Comparison of ENCODE assay signal across 16 cellular contexts in genomic region chr15:77603616-77604406, GRCh38. TPM values are rescaled to one million over a fixed set of nuclear protein-coding genes. Genes with fewer than 3 reads are reported as not detected.
DNase-seq lines count a peak whose midpoint lies in the region; ATAC-seq, FAIRE-seq and TF ChIP-seq lines count a peak whose summit lies in the region.
"Had no signal": no experiment of that assay in that cellular context is flagged by ENCODE, and none has a peak within 500 bp of the region (broad histone marks: within the 10 kb centered on the region; RNA-seq: fewer than 3 reads in every experiment).

No MANE protein-coding gene starts in this region.

- no peak for TF ChIP-seq CTCF in CD8-positive, alpha-beta T cell (IDR thresholded peaks at IDR 0.05)
- TF ChIP-seq CTCF in IMR-90 (conservative IDR thresholded peaks at IDR 0.05; ENCODE audit: low read depth, low read length) (no peak), bronchial epithelial cell (IDR thresholded peaks at IDR 0.05; ENCODE audit: insufficient read depth, low read length, severe bottlenecking) (no peak), nephron progenitor cell (IDR thresholded peaks at IDR 0.05) (no peak), natural killer cell (IDR thresholded peaks at IDR 0.05) (no peak)

- no peak for TF ChIP-seq POLR2A in IMR-90 (IDR thresholded peaks at IDR 0.05; ENCODE audit: low read depth, low read length)

- intact Hi-C loops in CD8-positive, alpha-beta T cell (cut with DNase I, micrococcal nuclease), result no loop called here
- intact Hi-C loops in IMR-90 (cut with micrococcal nuclease) (no loop called here), natural killer cell (cut with micrococcal nuclease) (no loop called here)

- CTCF ChIA-PET in CD8-positive, alpha-beta T cell (lab: Charles Lee), result interaction anchor here (1.6 kb wide), 1 partner anchor 30 kb away, joined by 5 read pairs; no protein-coding TSS in a partner anchor
- CTCF ChIA-PET in IMR-90 (lab: Yijun Ruan, JAX), result no interaction called here

- no peak overlapping the region for H3K23ac ChIP-seq in IMR-90 (ENCODE audit: low read depth, low read length)

- H4K5ac ChIP-seq in IMR-90 (ENCODE audit: low read depth, low read length), result no peak overlapping the region

- TF ChIP-seq RAD21 in IMR-90 (IDR thresholded peaks at IDR 0.05; ENCODE audit: low read length), result no peak

- in situ Hi-C loops in IMR-90 (cut with MboI; ENCODE audit: low sequenced_read_pairs), result no loop called here

- no peaks in the 10 kb centered on the region for H3K79me1 ChIP-seq in IMR-90 (ENCODE audit: low read depth in 1 of 2, low read length in 2 of 2)

- no peak overlapping the region for H2BK120ac ChIP-seq in IMR-90 (ENCODE audit: low read depth, low read length)

- H3K27me3 Mint-ChIP-seq in CD8-positive, alpha-beta T cell (ENCODE audit: low read depth), result peaks cover 5% of the 10 kb centered on the region
- H3K27me3 Mint-ChIP-seq in nephron progenitor cell (ENCODE audit: low read depth, poor library complexity) (peaks cover 7% of the 10 kb centered on the region), natural killer cell (ENCODE audit: low read depth in 2 of 2) (peaks cover 0 to 8% of the 10 kb centered on the region in 2 donors)

- H3K4me1 ChIP-seq in CD8-positive, alpha-beta T cell (ENCODE audit: insufficient read depth, low read length), result peaks cover 5% of the 10 kb centered on the region
- 0 out of 2 replicates have a peak, but pooled peaks cover 5% of the 10 kb centered on the region for H3K4me1 ChIP-seq in IMR-90 (ENCODE audit: control insufficient read depth, insufficient read depth, low read length)
- H3K4me1 ChIP-seq: gastrocnemius medialis had no signal

- peak overlapping the region; percentile 17 for H2AFZ ChIP-seq in IMR-90 (replicated peaks; ENCODE audit: low read length, poor library complexity)

- H4K8ac ChIP-seq in IMR-90 (ENCODE audit: low read depth in 2 of 2, low read length in 2 of 2), result no peak overlapping the region

- H3K18ac ChIP-seq in IMR-90 (ENCODE audit: low read depth, low read length), result no peak overlapping the region

- H3K27me3 ChIP-seq in CD8-positive, alpha-beta T cell (ENCODE audit: insufficient read depth, low read length), result no peaks in the 10 kb centered on the region
- H3K27me3 ChIP-seq in IMR-90 (ENCODE audit: control insufficient read depth, insufficient read depth, low read length) (peaks cover 11% of the 10 kb centered on the region; the same call in 1 of the 2 replicates), bronchial epithelial cell (ENCODE audit: control insufficient read depth, insufficient read depth, low read length) (peaks cover 3% of the 10 kb centered on the region)
- H3K27me3 ChIP-seq: gastrocnemius medialis had no signal

- BruUV-seq in IMR-90 (replicated peaks; lab: Mats Ljungman, UMichigan), result no TSS peak

- H3K4ac ChIP-seq in IMR-90 (ENCODE audit: low read depth, low read length), result no peak overlapping the region

- POLR2A ChIA-PET in CD8-positive, alpha-beta T cell (lab: Charles Lee), result no interaction called here
- POLR2A ChIA-PET in IMR-90 (lab: Charles Lee; ENCODE audit: unreplicated experiment), result no interaction called here

- H2BK20ac ChIP-seq in IMR-90 (ENCODE audit: low read depth, low read length), result no peak overlapping the region

- no peaks in the 10 kb centered on the region for H3K9me1 ChIP-seq in IMR-90 (ENCODE audit: insufficient read depth, low read length)

- H2AK9ac ChIP-seq in IMR-90 (replicated peaks; ENCODE audit: low read depth, low read length, poor library complexity), result no peak overlapping the region

- H2BK5ac ChIP-seq in IMR-90 (ENCODE audit: low read depth, low read length, poor library complexity, severe bottlenecking), result no peak overlapping the region

- H3K4me3 Mint-ChIP-seq in CD8-positive, alpha-beta T cell, result no peak overlapping the region
- H3K4me3 Mint-ChIP-seq in nephron progenitor cell (peak overlapping the region; percentile 12), natural killer cell (no peak overlapping the region)
- H3K4me3 Mint-ChIP-seq: activated naive CD8-positive, alpha-beta T cell treated with anti-CD3 and anti-CD28 coated beads, Interleukin-2, amount 10 ng/mL, durations not matched to agents 7 days and 5 days had no signal

- H3K9ac ChIP-seq in IMR-90 (ENCODE audit: low read depth, low read length), result no peak overlapping the region

- no peaks in the 10 kb centered on the region for H3K9me3 Mint-ChIP-seq in CD8-positive, alpha-beta T cell
- H3K9me3 Mint-ChIP-seq in nephron progenitor cell (no peaks in the 10 kb centered on the region), natural killer cell (no peaks in the 10 kb centered on the region)
- H3K9me3 Mint-ChIP-seq: activated naive CD8-positive, alpha-beta T cell treated with anti-CD3 and anti-CD28 coated beads, Interleukin-2, amount 10 ng/mL, durations not matched to agents 7 days and 5 days had no signal

- no peak overlapping the region for H3K14ac ChIP-seq in IMR-90 (replicated peaks; ENCODE audit: low read depth, low read length)

- H3K4me1 Mint-ChIP-seq in CD8-positive, alpha-beta T cell (ENCODE audit: low read depth), result peaks cover 9% of the 10 kb centered on the region
- H3K4me1 Mint-ChIP-seq in nephron progenitor cell (peaks cover 95% of the 10 kb centered on the region), natural killer cell (peaks cover 8 to 15% of the 10 kb centered on the region in 2 donors)

- no peak for ATAC-seq in CD8-positive, alpha-beta T cell
- ATAC-seq in IMR-90 (ENCODE audit: low read depth), result no peak
- no peak for ATAC-seq in natural killer cell
- no peak for ATAC-seq in HG02981 (IDR thresholded peaks at IDR 0.05; ENCODE audit: unreplicated experiment)
- ATAC-seq: gastrocnemius medialis, left ventricle myocardium superior had no signal

- H3K36me3 Mint-ChIP-seq in CD8-positive, alpha-beta T cell, result no peaks in the 10 kb centered on the region
- H3K36me3 Mint-ChIP-seq in nephron progenitor cell (ENCODE audit: low read depth) (no peaks in the 10 kb centered on the region), natural killer cell (no peaks in the 10 kb centered on the region)
- H3K36me3 Mint-ChIP-seq: activated naive CD8-positive, alpha-beta T cell treated with anti-CD3 and anti-CD28 coated beads, Interleukin-2, amount 10 ng/mL, durations not matched to agents 7 days and 5 days had no signal

- no peaks in the 10 kb centered on the region for H4K20me1 ChIP-seq in IMR-90 (ENCODE audit: insufficient read depth, low read length)

- H3K56ac ChIP-seq in IMR-90 (ENCODE audit: extremely low read depth, insufficient read depth, low read length), result no peak overlapping the region

- H4K91ac ChIP-seq in IMR-90 (ENCODE audit: insufficient read depth, low read depth, low read length), result no peak overlapping the region

- no peaks in the 10 kb centered on the region for H3K9me3 ChIP-seq in CD8-positive, alpha-beta T cell (ENCODE audit: low read length)
- no peaks in the 10 kb centered on the region for H3K9me3 ChIP-seq in IMR-90 (ENCODE audit: control insufficient read depth, insufficient read depth, low read length)
- H3K9me3 ChIP-seq: gastrocnemius medialis, thoracic aorta had no signal

- no peak overlapping the region for H2AK5ac ChIP-seq in IMR-90 (ENCODE audit: low read depth, low read length)

- 52% methylated on average over 12 of the region's 14 CpGs; no CpG with 5 or more reads in 1 of the 2 experiments for WGBS in IMR-90 (ENCODE audit: extremely low coverage in 2 of 2, insufficient read length in 1 of 2), 2 experiments

- H3K4me3 ChIP-seq in CD8-positive, alpha-beta T cell (ENCODE audit: low read depth, low read length), result no peak overlapping the region
- H3K4me3 ChIP-seq in IMR-90 (ENCODE audit: insufficient read depth, low read depth, low read length), result no peak overlapping the region
- no peak overlapping the region for H3K4me3 ChIP-seq in bronchial epithelial cell (ENCODE audit: low read depth, low read length)
- H3K4me3 ChIP-seq: gastrocnemius medialis, skin epidermis, thoracic aorta had no signal

- H3K4me2 ChIP-seq in IMR-90 (ENCODE audit: low read depth, low read length), result no peak overlapping the region

- FAIRE-seq in bronchial epithelial cell (lab: Jason Lieb, UNC), result peak; percentile 73
- FAIRE-seq: GM12892 had no signal

- H3K36me3 ChIP-seq in CD8-positive, alpha-beta T cell (ENCODE audit: insufficient read depth, low read length), result no peaks in the 10 kb centered on the region
- H3K36me3 ChIP-seq in IMR-90 (ENCODE audit: control insufficient read depth, insufficient read depth, low read length) (no peaks in the 10 kb centered on the region), bronchial epithelial cell (ENCODE audit: control insufficient read depth, insufficient read depth, low read length) (no peaks in the 10 kb centered on the region)
- H3K36me3 ChIP-seq: gastrocnemius medialis, thoracic aorta had no signal

- H3K27ac ChIP-seq in CD8-positive, alpha-beta T cell (ENCODE audit: low read depth, low read length), result no peak overlapping the region
- no peak overlapping the region for H3K27ac ChIP-seq in IMR-90 (ENCODE audit: insufficient read depth, low read length)
- H3K27ac ChIP-seq: gastrocnemius medialis, skin epidermis, thoracic aorta had no signal

- dilution Hi-C loops in IMR-90 (cut with HindIII; ENCODE audit: low sequenced_read_pairs, unreplicated experiment), result no loop called here

- H3K27ac Mint-ChIP-seq in CD8-positive, alpha-beta T cell, result peak overlapping the region; percentile 23
- H3K27ac Mint-ChIP-seq in nephron progenitor cell, result no peak overlapping the region
- peak overlapping the region in 1 of 2 donors; percentile 43 for H3K27ac Mint-ChIP-seq in natural killer cell

- H2BK15ac ChIP-seq in IMR-90 (ENCODE audit: low read depth, low read length), result no peak overlapping the region

- no peak for DNase-seq in CD8-positive, alpha-beta T cell
- DNase-seq in IMR-90 (no peak), bronchial epithelial cell (ENCODE audit: low read depth) (no peak), nephron progenitor cell (no peak), NCI-H2227 treated with DMSO at 0.1 percent for 48 hours (lab: John Stamatoyannopoulos, UW) (no peak), natural killer cell (no peak), AG08395 (ENCODE audit: low spot score) (no peak)
- DNase-seq: activated CD4-positive, CD25-positive, alpha-beta regulatory T cell; gastrocnemius medialis; left ventricle myocardium superior; NCI-H1694 had no signal

TF ChIP-seq in IMR-90, 13 proteins besides CTCF, POLR2A, EP300 and RAD21 (continues in another document):
- TF ChIP-seq BHLHE40 (IDR thresholded peaks at IDR 0.05; ENCODE audit: low read depth, low read length) (no peak), CEBPB (IDR thresholded peaks at IDR 0.05; ENCODE audit: low read depth, low read length) (no peak), SMC3 (IDR thresholded peaks at IDR 0.05; ENCODE audit: low read depth, low read length) (no peak), MXI1 (IDR thresholded peaks at IDR 0.05; ENCODE audit: borderline replicate concordance, low read depth, low read length) (no peak), MAZ (IDR thresholded peaks at IDR 0.05; ENCODE audit: borderline replicate concordance, low read depth, low read length) (no peak)

RNA-seq across cellular contexts. Expression of gene LINGO1, which starts 28.9 kb away (rescaled TPM):
- not detected for total RNA-seq in CD8-positive, alpha-beta T cell
- total RNA-seq in IMR-90 (2012; rRNA removed), result not detected in 2 replicates
- 0.05 and 0.13 TPM in 2 replicates for polyA plus RNA-seq in IMR-90 (2012; rRNA removed)
- polyA plus RNA-seq in IMR-90 (2012; cell fraction: cytosol; rRNA removed), result 0.14 TPM in 1 of 2 replicates, not detected in the other
- polyA plus RNA-seq in IMR-90 (2012; cell fraction: nucleus; rRNA removed; ENCODE audit: low replicate concordance), result 0.04 TPM in 1 of 2 replicates, not detected in the other
- not detected in 2 replicates for total RNA-seq in bronchial epithelial cell
- total RNA-seq in natural killer cell, result not detected
- total RNA-seq: activated naive CD8-positive, alpha-beta T cell treated with anti-CD3 and anti-CD28 coated beads, Interleukin-2, amount 10 ng/mL, durations not matched to agents 7 days and 5 days had no signal
